In genomic region chr17:50264263-50265113, GRCh38 we compare ENCODE assay signal across 12 cellular contexts. TPM values are rescaled to one million over a fixed set of nuclear protein-coding genes. Genes with fewer than 3 reads are reported as not detected.
DNase-seq lines count a peak whose midpoint lies in the region; ATAC-seq and TF ChIP-seq lines count a peak whose summit lies in the region.
"Had no signal": no experiment of that assay in that cellular context is flagged by ENCODE, and none has a peak within 500 bp of the region (broad histone marks: within the 10 kb centered on the region; RNA-seq: fewer than 3 reads in every experiment).

No MANE protein-coding gene starts in this region.

- H3K36me3 Mint-ChIP-seq in activated CD8-positive, alpha-beta memory T cell treated with anti-CD3 and anti-CD28 coated beads, Interleukin-2, amount 10 ng/mL, durations not matched to agents 7 days and 5 days: no peaks in the 10 kb centered on the region

- 71% methylated on average over 17 of the region's 23 CpGs for WGBS in esophagus muscularis mucosa

- H3K9me3 Mint-ChIP-seq in activated CD8-positive, alpha-beta memory T cell treated with anti-CD3 and anti-CD28 coated beads, Interleukin-2, amount 10 ng/mL, durations not matched to agents 7 days and 5 days (ENCODE audit: low read depth): no peaks in the 10 kb centered on the region

- TF ChIP-seq POLR2A in esophagus muscularis mucosa (IDR thresholded peaks at IDR 0.05; ENCODE audit: low read depth): no peak

- no peak for ATAC-seq in activated CD8-positive, alpha-beta memory T cell treated with anti-CD3 and anti-CD28 coated beads, Interleukin-2, amount 10 ng/mL, durations not matched to agents 7 days and 5 days
- ATAC-seq in upper lobe of right lung: peak; percentile 21
- no peak for ATAC-seq in GM19023 (IDR thresholded peaks at IDR 0.05; ENCODE audit: unreplicated experiment)

- H3K36me3 ChIP-seq in upper lobe of right lung (no peaks in the 10 kb centered on the region), esophagus muscularis mucosa (no peaks in the 10 kb centered on the region)
- H3K36me3 ChIP-seq: upper lobe of left lung had no signal

- no peaks in the 10 kb centered on the region for H3K9me3 ChIP-seq in upper lobe of right lung
- H3K9me3 ChIP-seq in esophagus muscularis mucosa: no peaks in the 10 kb centered on the region
- H3K9me3 ChIP-seq: upper lobe of left lung had no signal

- CTCF ChIA-PET in activated CD8-positive, alpha-beta memory T cell treated with anti-CD3 and anti-CD28 coated beads, Interleukin-2, amount 10 ng/mL, durations not matched to agents 7 days and 5 days (lab: Charles Lee): interaction anchor here (1.5 to 16.9 kb wide), 2 partner anchors 33 to 61 kb away, joined by 5 to 244 read pairs; partner anchors contain the start of gene COL1A1

- TF ChIP-seq CTCF in upper lobe of right lung (IDR thresholded peaks at IDR 0.05) (no peak), esophagus muscularis mucosa (IDR thresholded peaks at IDR 0.05) (no peak)

- no peak for TF ChIP-seq EP300 in esophagus muscularis mucosa (IDR thresholded peaks at IDR 0.05)

- H3K4me1 Mint-ChIP-seq in activated CD8-positive, alpha-beta memory T cell treated with anti-CD3 and anti-CD28 coated beads, Interleukin-2, amount 10 ng/mL, durations not matched to agents 7 days and 5 days: no peaks in the 10 kb centered on the region

- no peak overlapping the region for H3K27ac Mint-ChIP-seq in activated CD8-positive, alpha-beta memory T cell treated with anti-CD3 and anti-CD28 coated beads, Interleukin-2, amount 10 ng/mL, durations not matched to agents 7 days and 5 days

- H3K4me3 ChIP-seq in upper lobe of right lung: no peak overlapping the region
- H3K4me3 ChIP-seq in esophagus muscularis mucosa: no peak overlapping the region
- H3K4me3 ChIP-seq: upper lobe of left lung had no signal

- DNase-seq in activated CD8-positive, alpha-beta memory T cell treated with anti-CD3 and anti-CD28 coated beads, Interleukin-2, amount 50 U/mL, for 48 hours: peak; percentile 42
- DNase-seq in activated CD8-positive, alpha-beta memory T cell treated with anti-CD3 and anti-CD28 coated beads, Interleukin-2, amount 10 ng/mL, durations not matched to agents 7 days and 5 days: no peak
- DNase-seq in amniotic epithelial cell (ENCODE audit: low read depth): peak; percentile 38
- DNase-seq in kidney tubule cell (ENCODE audit: low spot score): peak; percentile 16
- DNase-seq in upper lobe of right lung: peak; percentile 67
- no peak for DNase-seq in HT-29 (ENCODE audit: low spot score)
- DNase-seq in esophagus muscularis mucosa (ENCODE audit: extremely low spot score): no peak
- DNase-seq: activated CD4-positive, alpha-beta T cell treated with anti-CD3 and anti-CD28 coated beads, Interleukin-2, amount 50 U/mL, for 1 hour; anterior cingulate cortex; Right ventricle myocardium superior had no signal

- peaks cover 16% of the 10 kb centered on the region for H3K27me3 Mint-ChIP-seq in activated CD8-positive, alpha-beta memory T cell treated with anti-CD3 and anti-CD28 coated beads, Interleukin-2, amount 10 ng/mL, durations not matched to agents 7 days and 5 days

- no peak overlapping the region for H3K27ac ChIP-seq in upper lobe of right lung
- H3K27ac ChIP-seq in esophagus muscularis mucosa (replicated peaks in 1 of 4): no peak overlapping the region
- H3K27ac ChIP-seq: upper lobe of left lung had no signal

- intact Hi-C loops in upper lobe of right lung (cut with DNase I): no loop called here
- intact Hi-C loops in esophagus muscularis mucosa (cut with DNase I): no loop called here

- no peaks in the 10 kb centered on the region for H3K27me3 ChIP-seq in upper lobe of right lung
- no peaks in the 10 kb centered on the region for H3K27me3 ChIP-seq in esophagus muscularis mucosa
- H3K27me3 ChIP-seq: upper lobe of left lung had no signal

- H3K4me1 ChIP-seq in upper lobe of right lung (peaks cover 18% of the 10 kb centered on the region), esophagus muscularis mucosa (peaks cover 10 to 51% (median 43%) of the 10 kb centered on the region in 4 donors)

- no peak overlapping the region for H3K4me3 Mint-ChIP-seq in activated CD8-positive, alpha-beta memory T cell treated with anti-CD3 and anti-CD28 coated beads, Interleukin-2, amount 10 ng/mL, durations not matched to agents 7 days and 5 days

RNA-seq across cellular contexts. Expression of gene TMEM92, which starts 9.8 kb away (rescaled TPM):
- under 1 TPM; 0.07 to 0.09 TPM for total RNA-seq in activated CD8-positive, alpha-beta memory T cell treated with anti-CD3 and anti-CD28 coated beads, Interleukin-2, amount 10 ng/mL, durations not matched to agents 7 days and 5 days
- total RNA-seq in upper lobe of right lung (11.3 TPM), esophagus muscularis mucosa (under 1 TPM in 1 of 4 donors, not detected in 3; 0.80 TPM)
- 5.9 and 17.8 TPM in 2 replicates for total RNA-seq in HT-29 (2014; rRNA removed; shearing (Covaris generic))
- total RNA-seq: Right ventricle myocardium superior had no signal

Comparison
In these comparisons a context has a peak if more than half of its experiments do, and no peak if none do; other contexts are left out.
1. DNase-seq: peak in activated CD8-positive, alpha-beta memory T cell treated with anti-CD3 and anti-CD28 coated beads, Interleukin-2, amount 50 U/mL, for 48 hours (single experiment), amniotic epithelial cell (single experiment), kidney tubule cell (single experiment) and upper lobe of right lung (single experiment); none in activated CD8-positive, alpha-beta memory T cell treated with anti-CD3 and anti-CD28 coated beads, Interleukin-2, amount 10 ng/mL, durations not matched to agents 7 days and 5 days (single experiment), HT-29 (single experiment) and esophagus muscularis mucosa (single experiment).